In genomic region chr10:49649294-49649693, GRCh38 we compare ENCODE assay signal across 12 cellular contexts. TPM values are rescaled to one million over a fixed set of nuclear protein-coding genes. Genes with fewer than 3 reads are reported as not detected.
DNase-seq lines count a peak whose midpoint lies in the region; ATAC-seq, FAIRE-seq and TF ChIP-seq lines count a peak whose summit lies in the region.
"Had no signal": no experiment of that assay in that cellular context is flagged by ENCODE, and none has a peak within 500 bp of the region (broad histone marks: within the 10 kb centered on the region; RNA-seq: fewer than 3 reads in every experiment).

No MANE protein-coding gene starts in this region.

- 12 to 18% methylated on average over 14 to 17 of the region's 17 CpGs for WGBS in thyroid gland, 2 donors

- ATAC-seq in DND-41 (ENCODE audit: insufficient read depth, low read depth) (peak; percentile 91), GM21737 (IDR thresholded peaks at IDR 0.05; ENCODE audit: unreplicated experiment) (peak; percentile 50)

- H3K4me3 ChIP-seq in DND-41 (ENCODE audit: low read depth in 1 of 2, low read length in 2 of 2) (peak overlapping the region in 1 of 2 experiments; percentile 14; a peak in 2 of 4 replicates), thyroid gland (replicated peaks in 1 of 3) (no peak overlapping the region)

- H3K27ac ChIP-seq in DND-41 (ENCODE audit: low read length) (peak overlapping the region; percentile 90), thyroid gland (no peak overlapping the region)

- peak overlapping the region; percentile 46 for H3K4me2 ChIP-seq in DND-41 (ENCODE audit: insufficient read depth, low read length)

- no peaks in the 10 kb centered on the region for H3K27me3 ChIP-seq in DND-41 (ENCODE audit: insufficient read depth, low read length, poor library complexity)
- H3K27me3 ChIP-seq in thyroid gland, result no peaks in the 10 kb centered on the region

- FAIRE-seq in H54 (lab: Jason Lieb, UNC), result no peak

- intact Hi-C loops in thyroid gland (cut with DNase I), result no loop called here

- H3K9me3 ChIP-seq in DND-41 (ENCODE audit: insufficient read depth, low read length, severe bottlenecking) (no peaks in the 10 kb centered on the region), thyroid gland (no peaks in the 10 kb centered on the region)

- H2AFZ ChIP-seq in DND-41 (ENCODE audit: low read depth, low read length), result peak overlapping the region; percentile 55

- H3K36me3 ChIP-seq in DND-41 (ENCODE audit: insufficient read depth, low read length) (no peaks in the 10 kb centered on the region), thyroid gland (no peaks in the 10 kb centered on the region)

- TF ChIP-seq CTCF in DND-41 (IDR thresholded peaks at IDR 0.05; ENCODE audit: borderline replicate concordance, extremely low read depth, low read length, poor library complexity, severe bottlenecking) (peak; percentile 32), thyroid gland (IDR thresholded peaks at IDR 0.05) (no peak)

- peak overlapping the region; percentile 46 for H3K9ac ChIP-seq in DND-41 (ENCODE audit: low read depth, low read length)

- peaks cover 47% of the 10 kb centered on the region for H3K4me1 ChIP-seq in DND-41 (ENCODE audit: insufficient read depth, low read length)
- H3K4me1 ChIP-seq in thyroid gland, result no peaks in the 10 kb centered on the region

- H3K79me2 ChIP-seq in DND-41 (ENCODE audit: insufficient read depth, low read length), result no peaks in the 10 kb centered on the region

- TF ChIP-seq POLR2A in thyroid gland (IDR thresholded peaks at IDR 0.05) (no peak), H54 (IDR thresholded peaks at IDR 0.05; ENCODE audit: low read depth, low read length) (no peak)

- H4K20me1 ChIP-seq in DND-41 (ENCODE audit: insufficient read depth, low read length), result no peaks in the 10 kb centered on the region

- DNase-seq in DND-41 (peak; percentile 95), UCSD-AML1 (lab: John Stamatoyannopoulos, UW; ENCODE audit: unreplicated experiment) (peak; percentile 54), islet precursor cell (peak; percentile 57), thyroid gland (no peak), H54 (ENCODE audit: insufficient read length, low spot score) (no peak), SW 1271 (lab: John Stamatoyannopoulos, UW) (no peak), NOMO-1 (lab: John Stamatoyannopoulos, UW; ENCODE audit: unreplicated experiment in 2 of 2) (no peak)
- DNase-seq: anterior cingulate cortex, NCI-H510A had no signal

RNA-seq across cellular contexts. Expression of gene C10orf53, which starts 30.2 kb away (rescaled TPM):
- not detected for total RNA-seq in thyroid gland
- total RNA-seq: HT1080, liver had no signal

RNA-seq across cellular contexts. Expression of gene CHAT, which starts 35.5 kb away (rescaled TPM):
- not detected for total RNA-seq in thyroid gland
- total RNA-seq: HT1080, liver had no signal

RNA-seq across cellular contexts. Expression of gene SLC18A3, which starts 39.2 kb away (rescaled TPM):
- total RNA-seq in thyroid gland, result not detected
- total RNA-seq: HT1080, liver had no signal

Comparison
In these comparisons a context has a peak if more than half of its experiments do, and no peak if none do; other contexts are left out.
1. DNase-seq: peak in DND-41 (single experiment), UCSD-AML1 (single experiment) and islet precursor cell (single experiment); none in thyroid gland (0 of 2), H54 (single experiment), SW 1271 (0 of 2) and NOMO-1 (0 of 2).